Comparison of ENCODE assay signal across 9 cellular contexts in the genomic region with DNA sequence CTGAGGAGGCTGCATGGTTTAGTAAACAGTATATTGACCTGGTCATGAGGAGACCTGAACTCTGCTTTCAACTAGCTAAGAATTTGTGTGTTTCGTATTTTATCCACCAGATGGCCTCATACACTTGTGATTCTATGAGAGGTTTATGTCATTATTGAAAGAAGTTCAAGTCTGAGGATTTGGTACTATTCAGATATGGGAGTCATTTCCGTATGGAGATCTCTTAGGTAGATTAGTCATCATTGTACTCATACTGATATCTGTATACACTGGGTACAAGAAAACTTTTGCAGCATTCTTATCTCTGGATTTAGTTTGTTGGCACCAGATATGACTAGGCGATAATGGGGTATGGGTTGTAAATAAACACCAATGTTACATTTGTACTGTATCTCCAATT. TPM values are rescaled to one million over a fixed set of nuclear protein-coding genes. Genes with fewer than 3 reads are reported as not detected.
DNase-seq lines count a peak whose midpoint lies in the region; ATAC-seq and TF ChIP-seq lines count a peak whose summit lies in the region.
"Had no signal": no experiment of that assay in that cellular context is flagged by ENCODE, and none has a peak within 500 bp of the region (broad histone marks: within the 10 kb centered on the region; RNA-seq: fewer than 3 reads in every experiment).

No MANE protein-coding gene starts in this region.

- 41% methylated on average over 3 of the region's 3 CpGs for WGBS in right lobe of liver (ENCODE audit: insufficient coverage, low coverage, low lambda C conversion rate, missing lambda C conversion rate)

- H3K36me3 ChIP-seq in OCI-LY7 (ENCODE audit: insufficient read depth, low read length) (peaks cover 69% of the 10 kb centered on the region), right lobe of liver (peaks cover 2 to 67% (median 21%) of the 10 kb centered on the region in 4 donors), uterus (no peaks in the 10 kb centered on the region)

- no peak overlapping the region for H2AFZ ChIP-seq in OCI-LY7 (ENCODE audit: low read length)

- peak; percentile 69 for TF ChIP-seq RAD21 in Ishikawa (IDR thresholded peaks at IDR 0.05; ENCODE audit: low read depth)

- no peak overlapping the region for H3K4me2 ChIP-seq in OCI-LY7 (ENCODE audit: low read length)

- H3K4me3 ChIP-seq in OCI-LY7 (ENCODE audit: low read depth, low read length, poor library complexity, severe bottlenecking) (no peak overlapping the region), right lobe of liver (no peak overlapping the region), uterus (no peak overlapping the region)

- CTCF ChIA-PET in OCI-LY7 (lab: Charles Lee; ENCODE audit: unreplicated experiment), result interaction anchor here (0.7 kb wide), 1 partner anchor 244 kb away, joined by 3 read pairs; no protein-coding TSS in a partner anchor

- peak; percentile 84 for ATAC-seq in GM18520 (IDR thresholded peaks at IDR 0.05; ENCODE audit: unreplicated experiment)
- peak; percentile 86 to 96 (median 90) for ATAC-seq in right lobe of liver
- ATAC-seq in HG02840 (IDR thresholded peaks at IDR 0.05; ENCODE audit: low FRiP score, unreplicated experiment), result no peak

- no peaks in the 10 kb centered on the region for H3K9me3 Mint-ChIP-seq in chondrocyte (ENCODE audit: low read depth)

- TF ChIP-seq POLR2A in right lobe of liver (IDR thresholded peaks at IDR 0.05) (no peak), uterus (IDR thresholded peaks at IDR 0.05) (no peak)

- peak; percentile 83 for TF ChIP-seq CTCF in OCI-LY7 (conservative IDR thresholded peaks at IDR 0.05; ENCODE audit: low read length)
- peak; percentile 94 for TF ChIP-seq CTCF in chondrocyte (IDR thresholded peaks at IDR 0.05)
- TF ChIP-seq CTCF in right lobe of liver (IDR thresholded peaks at IDR 0.05), result peak; percentile 55 to 57 (median 56)
- TF ChIP-seq CTCF in uterus (IDR thresholded peaks at IDR 0.05), result peak; percentile 59 to 72 (median 62)

- POLR2A ChIA-PET in OCI-LY7 (lab: Charles Lee), result interaction anchor here (0.6 to 1.2 kb wide), 4 partner anchors 9 to 75 kb away, joined by 3 to 4 read pairs (median 4); no protein-coding TSS in a partner anchor

- H3K4me3 Mint-ChIP-seq in chondrocyte (ENCODE audit: unreplicated experiment), result no peak overlapping the region

- H4K20me1 ChIP-seq in OCI-LY7 (ENCODE audit: insufficient read depth, low read length), result no peaks in the 10 kb centered on the region

- H3K36me3 Mint-ChIP-seq in chondrocyte (ENCODE audit: low read depth), result peaks cover 20% of the 10 kb centered on the region

- BruUV-seq in OCI-LY7 (replicated peaks; lab: Mats Ljungman, UMichigan), result no TSS peak

- peaks cover 9% of the 10 kb centered on the region for H3K4me1 Mint-ChIP-seq in chondrocyte (ENCODE audit: low read depth)

- DNase-seq in CD1c-positive myeloid dendritic cell (ENCODE audit: extremely low spot score) (peak; percentile 69), OCI-LY7 (ENCODE audit: low spot score) (peak; percentile 55), chondrocyte (ENCODE audit: low spot score) (no peak), right lobe of liver (no peak), uterus (no peak)

- H3K27ac Mint-ChIP-seq in chondrocyte (ENCODE audit: unreplicated experiment), result no peak overlapping the region

- H3K79me2 ChIP-seq in OCI-LY7 (ENCODE audit: insufficient read depth, low read depth, low read length), result no peaks in the 10 kb centered on the region

- no peaks in the 10 kb centered on the region for H3K9me2 ChIP-seq in OCI-LY7 (ENCODE audit: insufficient read depth, low read length)

- no peaks in the 10 kb centered on the region for H3K4me1 ChIP-seq in OCI-LY7 (ENCODE audit: insufficient read depth, low read length, poor library complexity, severe bottlenecking)
- H3K4me1 ChIP-seq in right lobe of liver, result no peaks in the 10 kb centered on the region
- H3K4me1 ChIP-seq in uterus, result no peaks in the 10 kb centered on the region

- intact Hi-C loops in OCI-LY7 (cut with micrococcal nuclease; ENCODE audit: unreplicated experiment), result loop anchor here (5.0 kb wide), 2 partner anchors 115 to 245 kb away; no protein-coding TSS in a partner anchor
- intact Hi-C loops in right lobe of liver (cut with DNase I), result loop anchor here in 1 of 2 donors (10.0 kb wide), 1 partner anchor 242 kb away; no protein-coding TSS in a partner anchor
- intact Hi-C loops in uterus (cut with DNase I; ENCODE audit: low total_unique reads), result loop anchor here (10.0 kb wide), 1 partner anchor 242 kb away; no protein-coding TSS in a partner anchor

- H3K27me3 ChIP-seq in right lobe of liver, result no peaks in the 10 kb centered on the region
- H3K27me3 ChIP-seq in uterus, result no peaks in the 10 kb centered on the region
- H3K27me3 ChIP-seq: neutrophil had no signal

- no peak overlapping the region for H3K27ac ChIP-seq in OCI-LY7 (ENCODE audit: low read depth, low read length, poor library complexity, severe bottlenecking)
- H3K27ac ChIP-seq in right lobe of liver, result no peak overlapping the region
- peak overlapping the region in 1 of 2 donors; percentile 56 for H3K27ac ChIP-seq in uterus
- H3K27ac ChIP-seq: neutrophil had no signal

- H3K9me3 ChIP-seq in OCI-LY7 (ENCODE audit: low read length) (no peaks in the 10 kb centered on the region), right lobe of liver (no peaks in the 10 kb centered on the region), uterus (no peaks in the 10 kb centered on the region)
- H3K9me3 ChIP-seq: neutrophil had no signal

- no peak for TF ChIP-seq EP300 in Ishikawa (IDR thresholded peaks at IDR 0.05; ENCODE audit: borderline replicate concordance)

- no peaks in the 10 kb centered on the region for H3K27me3 Mint-ChIP-seq in chondrocyte (ENCODE audit: low read depth)

TF ChIP-seq in Ishikawa, 13 proteins besides CTCF, POLR2A, EP300 and RAD21:
- TF ChIP-seq YY1 (IDR thresholded peaks at IDR 0.05; ENCODE audit: low read depth) (no peak), ZBTB7A (IDR thresholded peaks at IDR 0.05; ENCODE audit: low read depth) (no peak), NFIC (IDR thresholded peaks at IDR 0.05) (no peak), CREB1 (IDR thresholded peaks at IDR 0.05; ENCODE audit: low read depth) (no peak), FOXM1 (IDR thresholded peaks at IDR 0.05; ENCODE audit: borderline replicate concordance, low read depth) (no peak), TEAD4 (IDR thresholded peaks at IDR 0.05) (no peak)
- TF ChIP-seq, protein P1, sequence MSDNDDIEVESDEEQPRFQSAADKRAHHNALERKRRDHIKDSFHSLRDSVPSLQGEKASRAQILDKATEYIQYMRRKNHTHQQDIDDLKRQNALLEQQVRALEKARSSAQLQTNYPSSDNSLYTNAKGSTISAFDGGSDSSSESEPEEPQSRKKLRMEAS (IDR thresholded peaks at IDR 0.05), result no peak
- TF ChIP-seq, protein P2, sequence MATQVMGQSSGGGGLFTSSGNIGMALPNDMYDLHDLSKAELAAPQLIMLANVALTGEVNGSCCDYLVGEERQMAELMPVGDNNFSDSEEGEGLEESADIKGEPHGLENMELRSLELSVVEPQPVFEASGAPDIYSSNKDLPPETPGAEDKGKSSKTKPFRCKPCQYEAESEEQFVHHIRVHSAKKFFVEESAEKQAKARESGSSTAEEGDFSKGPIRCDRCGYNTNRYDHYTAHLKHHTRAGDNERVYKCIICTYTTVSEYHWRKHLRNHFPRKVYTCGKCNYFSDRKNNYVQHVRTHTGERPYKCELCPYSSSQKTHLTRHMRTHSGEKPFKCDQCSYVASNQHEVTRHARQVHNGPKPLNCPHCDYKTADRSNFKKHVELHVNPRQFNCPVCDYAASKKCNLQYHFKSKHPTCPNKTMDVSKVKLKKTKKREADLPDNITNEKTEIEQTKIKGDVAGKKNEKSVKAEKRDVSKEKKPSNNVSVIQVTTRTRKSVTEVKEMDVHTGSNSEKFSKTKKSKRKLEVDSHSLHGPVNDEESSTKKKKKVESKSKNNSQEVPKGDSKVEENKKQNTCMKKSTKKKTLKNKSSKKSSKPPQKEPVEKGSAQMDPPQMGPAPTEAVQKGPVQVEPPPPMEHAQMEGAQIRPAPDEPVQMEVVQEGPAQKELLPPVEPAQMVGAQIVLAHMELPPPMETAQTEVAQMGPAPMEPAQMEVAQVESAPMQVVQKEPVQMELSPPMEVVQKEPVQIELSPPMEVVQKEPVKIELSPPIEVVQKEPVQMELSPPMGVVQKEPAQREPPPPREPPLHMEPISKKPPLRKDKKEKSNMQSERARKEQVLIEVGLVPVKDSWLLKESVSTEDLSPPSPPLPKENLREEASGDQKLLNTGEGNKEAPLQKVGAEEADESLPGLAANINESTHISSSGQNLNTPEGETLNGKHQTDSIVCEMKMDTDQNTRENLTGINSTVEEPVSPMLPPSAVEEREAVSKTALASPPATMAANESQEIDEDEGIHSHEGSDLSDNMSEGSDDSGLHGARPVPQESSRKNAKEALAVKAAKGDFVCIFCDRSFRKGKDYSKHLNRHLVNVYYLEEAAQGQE (IDR thresholded peaks at IDR 0.05; ENCODE audit: low read depth), result no peak

RNA-seq across cellular contexts. Expression of a gene that starts 26.6 kb away (rescaled TPM):
- total RNA-seq in OCI-LY7 (2014; rRNA removed; shearing (Covaris generic)), result 8.5 and 10.2 TPM in 2 replicates
- 12.9 and 13.9 TPM in 2 replicates for total RNA-seq in OCI-LY7 (2022)
- 27.6 to 29.1 TPM (median 28.0 TPM) in 3 replicates for total RNA-seq in chondrocyte
- 10 to 100 TPM; 16.5 to 24.4 (median 20.4) TPM for total RNA-seq in right lobe of liver
- 10 to 100 TPM; 16.2 to 37.7 (median 30.0) TPM for total RNA-seq in uterus

RNA-seq across cellular contexts. Expression of a gene that starts 43.2 kb away (rescaled TPM):
- 43.9 and 71.5 TPM in 2 replicates for total RNA-seq in OCI-LY7 (2014; rRNA removed; shearing (Covaris generic))
- total RNA-seq in OCI-LY7 (2022) (37.3 and 40.8 TPM in 2 replicates), chondrocyte (19.1 to 21.0 TPM (median 19.3 TPM) in 3 replicates), right lobe of liver (1 to 10 TPM; 4.0 to 7.1 (median 4.7) TPM), uterus (10 to 100 TPM; 16.4 to 62.7 (median 29.3) TPM)

Comparison
In these comparisons a context has a peak if more than half of its experiments do, and no peak if none do; other contexts are left out.
1. DNase-seq: peak in CD1c-positive myeloid dendritic cell (single experiment) and OCI-LY7 (single experiment); none in chondrocyte (single experiment), right lobe of liver (0 of 3) and uterus (0 of 2).
2. Peak in every context shown above with its lines, with median percentiles within 50 percentile points of each other: CTCF ChIP-seq.